8 cellular contexts compared by ENCODE assay signal in genomic region chr12:110270125-110270962, GRCh38. TPM values are rescaled to one million over a fixed set of nuclear protein-coding genes. Genes with fewer than 3 reads are reported as not detected.
DNase-seq lines count a peak whose midpoint lies in the region; ATAC-seq and TF ChIP-seq lines count a peak whose summit lies in the region.

No MANE protein-coding gene starts in this region.

- H3K36me3 ChIP-seq in GM23248 (ENCODE audit: low read depth) (no peaks in the 10 kb centered on the region), osteoblast (ENCODE audit: insufficient read depth, low read length) (no peaks in the 10 kb centered on the region)

- H2AFZ ChIP-seq in GM23248 = peak overlapping the region; percentile 73
- H2AFZ ChIP-seq in osteoblast (ENCODE audit: low read length) = no peak overlapping the region

- H3K4me3 ChIP-seq in GM23248 = peak overlapping the region; percentile 13
- H3K4me3 ChIP-seq in epithelial cell of esophagus (ENCODE audit: low read length) = no peak overlapping the region
- H3K4me3 ChIP-seq in osteoblast (ENCODE audit: insufficient read depth, low read length) = no peak overlapping the region

- in situ Hi-C loops in GM23248 (cut with MboI) = no loop called here

- peaks cover 24% of the 10 kb centered on the region for H3F3A ChIP-seq in GM23248 (ENCODE audit: insufficient read depth)

- H3K27me3 ChIP-seq in GM23248 (replicated peaks; ENCODE audit: insufficient read depth) = no peaks in the 10 kb centered on the region
- H3K27me3 ChIP-seq in osteoblast (ENCODE audit: insufficient read depth, low read length) = no peaks in the 10 kb centered on the region

- H3K27ac ChIP-seq in GM23248 = peak overlapping the region; percentile 84
- H3K27ac ChIP-seq in osteoblast (ENCODE audit: low read depth, low read length) = peak overlapping the region; percentile 40

- peaks cover 47% of the 10 kb centered on the region for H3K4me1 ChIP-seq in GM23248 (ENCODE audit: insufficient read depth)
- peaks cover 31% of the 10 kb centered on the region for H3K4me1 ChIP-seq in osteoblast (ENCODE audit: insufficient read depth, low read length)

- H3K79me2 ChIP-seq in GM23248 (ENCODE audit: insufficient read depth) = no peaks in the 10 kb centered on the region
- H3K79me2 ChIP-seq in osteoblast (ENCODE audit: insufficient read depth, low read length) = no peaks in the 10 kb centered on the region

- no peaks in the 10 kb centered on the region for H3K9me2 ChIP-seq in GM23248 (ENCODE audit: insufficient read depth)

- ATAC-seq in HG03045 (IDR thresholded peaks at IDR 0.05; ENCODE audit: unreplicated experiment) = no peak
- no peak for ATAC-seq in GM19397 (IDR thresholded peaks at IDR 0.05; ENCODE audit: unreplicated experiment)
- no peak for ATAC-seq in HG03439 (IDR thresholded peaks at IDR 0.05; ENCODE audit: unreplicated experiment)

- WGBS in GM23248 (ENCODE audit: low coverage in 1 of 2, low lambda C conversion rate in 2 of 2, missing lambda C conversion rate in 2 of 2), 2 experiments = 25 to 31% methylated on average over 5 of the region's 5 CpGs

- TF ChIP-seq CTCF in epithelial cell of esophagus (IDR thresholded peaks at IDR 0.05; ENCODE audit: insufficient read depth, low read depth, low read length, missing control alignments) = no peak
- TF ChIP-seq CTCF in osteoblast (IDR thresholded peaks at IDR 0.05; ENCODE audit: extremely low read depth, low read depth, low read length) = no peak

- H4K20me1 ChIP-seq in GM23248 (ENCODE audit: insufficient read depth) = no peaks in the 10 kb centered on the region
- no peaks in the 10 kb centered on the region for H4K20me1 ChIP-seq in osteoblast (ENCODE audit: insufficient read depth, low read length)

- H3K4me2 ChIP-seq in GM23248 (ENCODE audit: unreplicated experiment) (peak overlapping the region; percentile 77), osteoblast (ENCODE audit: insufficient read depth, low read length) (peak overlapping the region; percentile 49)

- DNase-seq in GM23248 (peak; percentile 81), NCI-H524 treated with DMSO at 0.1 percent for 48 hours (lab: John Stamatoyannopoulos, UW) (peak; percentile 72), epithelial cell of esophagus (ENCODE audit: low read depth) (peak; percentile 47), osteoblast (ENCODE audit: insufficient read length, low spot score, missing footprints) (no peak), cerebellar nuclear complex (lab: John Stamatoyannopoulos, UW) (no peak)

- H3K9ac ChIP-seq in GM23248 = peak overlapping the region; percentile 70

- H3K9me3 ChIP-seq in GM23248 (ENCODE audit: low read depth) = no peaks in the 10 kb centered on the region
- no peaks in the 10 kb centered on the region for H3K9me3 ChIP-seq in osteoblast (ENCODE audit: low read depth, low read length)

RNA-seq across cellular contexts. Expression of gene ATP2A2, which starts 10.7 kb away (rescaled TPM):
- total RNA-seq in GM23248 (2014; rRNA removed; shearing (Covaris generic)) = 142 and 148 TPM in 2 replicates
- 28.7 and 29.5 TPM in 2 replicates for polyA plus RNA-seq in GM23248 (2016; fragmentation: Nextera tagmentation; extraction: Ambion mirVana)
- 105 and 107 TPM in 2 replicates for total RNA-seq in osteoblast

Comparison
In these comparisons a context has a peak if more than half of its experiments do, and no peak if none do; other contexts are left out.
1. DNase-seq: peak in GM23248 (single experiment), NCI-H524 treated with DMSO at 0.1 percent for 48 hours (single experiment) and epithelial cell of esophagus (single experiment); none in osteoblast (single experiment) and cerebellar nuclear complex (0 of 2).